Comparison of ENCODE assay signal across 8 cellular contexts in genomic region chr4:120156115-120156718, GRCh38.
DNase-seq lines count a peak whose midpoint lies in the region; ATAC-seq, FAIRE-seq and TF ChIP-seq lines count a peak whose summit lies in the region.

No MANE protein-coding gene starts in this region.

- H3K4me3 Mint-ChIP-seq in CD4-positive, alpha-beta memory T cell, result no peak overlapping the region

- H3K36me3 Mint-ChIP-seq in CD4-positive, alpha-beta memory T cell, result no peaks in the 10 kb centered on the region

- no peaks in the 10 kb centered on the region for H3K27me3 ChIP-seq in CD4-positive, alpha-beta memory T cell (ENCODE audit: insufficient read depth, low read length)

- no peaks in the 10 kb centered on the region for H3K36me3 ChIP-seq in CD4-positive, alpha-beta memory T cell (ENCODE audit: insufficient read depth, low read length)

- no peak overlapping the region for H3K27ac Mint-ChIP-seq in CD4-positive, alpha-beta memory T cell

- H3K4me1 Mint-ChIP-seq in CD4-positive, alpha-beta memory T cell, result no peaks in the 10 kb centered on the region

- DNase-seq in CD4-positive, alpha-beta memory T cell, result peak; percentile 38 to 56 (median 53)
- DNase-seq in GM12892 (ENCODE audit: insufficient read length), result no peak
- DNase-seq in NCI-H2227 treated with DMSO at 0.1 percent for 48 hours (lab: John Stamatoyannopoulos, UW), result peak; percentile 0
- peak; percentile 77 for DNase-seq in amniotic epithelial cell (ENCODE audit: low read depth)
- DNase-seq in inferior parietal cortex (ENCODE audit: extremely low spot score), result peak; percentile 87
- DNase-seq in superior temporal gyrus (ENCODE audit: extremely low spot score), result peak; percentile 88
- no peak for DNase-seq in activated T-cell treated with anti-CD3 and anti-CD28 coated beads, Interleukin-2, amount 50 U/mL, for 1 hour

- H3K4me3 ChIP-seq in CD4-positive, alpha-beta memory T cell (ENCODE audit: low read length in 2 of 2), result no peak overlapping the region

- intact Hi-C loops in CD4-positive, alpha-beta memory T cell (cut with micrococcal nuclease), result loop anchor here (1.0 to 5.0 kb wide), 7 partner anchors 84 to 1501 kb away; no protein-coding TSS in a partner anchor

- POLR2A ChIA-PET in CD4-positive, alpha-beta memory T cell (lab: Charles Lee; ENCODE audit: partially characterized antibody), result no interaction called here

- TF ChIP-seq POLR2A in GM12892 (IDR thresholded peaks at IDR 0.05; ENCODE audit: low read depth, low read length), result no peak

- FAIRE-seq in GM12892 (lab: Jason Lieb, UNC), result peak; percentile 73

- H3K9me3 ChIP-seq in CD4-positive, alpha-beta memory T cell (ENCODE audit: control insufficient read depth in 1 of 2, low read length in 2 of 2), result no peaks in the 10 kb centered on the region

- H3K9me3 Mint-ChIP-seq in CD4-positive, alpha-beta memory T cell, result no peaks in the 10 kb centered on the region

- H3K27ac ChIP-seq in CD4-positive, alpha-beta memory T cell (ENCODE audit: low read depth, low read length), result no peak overlapping the region

- H3K4me1 ChIP-seq in CD4-positive, alpha-beta memory T cell (ENCODE audit: insufficient read depth, low read length), result no peaks in the 10 kb centered on the region

- H3K27me3 Mint-ChIP-seq in CD4-positive, alpha-beta memory T cell, result peaks cover 0 to 2% of the 10 kb centered on the region in 2 donors

- peak; percentile 76 for ATAC-seq in HG03025 (IDR thresholded peaks at IDR 0.05; ENCODE audit: low FRiP score, unreplicated experiment)

- CTCF ChIA-PET in CD4-positive, alpha-beta memory T cell (lab: Charles Lee; ENCODE audit: partially characterized antibody), result interaction anchor here (1.2 to 4.7 kb wide), 3 partner anchors 13 to 1152 kb away, joined by 3 to 28 read pairs (median 4); no protein-coding TSS in a partner anchor

Comparison
In these comparisons a context has a peak if more than half of its experiments do, and no peak if none do; other contexts are left out.
1. DNase-seq: peak in CD4-positive, alpha-beta memory T cell (5 of 5), NCI-H2227 treated with DMSO at 0.1 percent for 48 hours (single experiment), amniotic epithelial cell (single experiment), inferior parietal cortex (single experiment) and superior temporal gyrus (single experiment); none in GM12892 (single experiment) and activated T-cell treated with anti-CD3 and anti-CD28 coated beads, Interleukin-2, amount 50 U/mL, for 1 hour (single experiment).